In genomic region chr11:102592634-102593581, GRCh38 we compare ENCODE assay signal across 9 cellular contexts. TPM values are rescaled to one million over a fixed set of nuclear protein-coding genes. Genes with fewer than 3 reads are reported as not detected.
A peak's percentile ranks its signal among the peaks of the same experiment; 100 is the strongest.
DNase-seq lines count a peak whose midpoint lies in the region; TF ChIP-seq lines count a peak whose summit lies in the region.
"Had no signal": no experiment of that assay in that cellular context is flagged by ENCODE, and none has a peak within 500 bp of the region (broad histone marks: within the 10 kb centered on the region; RNA-seq: fewer than 3 reads in every experiment).

No MANE protein-coding gene starts in this region.

- intact Hi-C loops in spleen (cut with DNase I; ENCODE audit: low total_unique reads), result no loop called here

- no peak overlapping the region for H3K9ac ChIP-seq in MM.1S (ENCODE audit: low read length)

- H3K4me2 ChIP-seq in MM.1S (ENCODE audit: low read depth, low read length), result no peak overlapping the region

- no peak for TF ChIP-seq POLR2A in spleen (IDR thresholded peaks at IDR 0.05)

- H4K20me1 ChIP-seq in MM.1S (ENCODE audit: insufficient read depth, low read length), result no peaks in the 10 kb centered on the region

- no peaks in the 10 kb centered on the region for H3F3A ChIP-seq in MM.1S (ENCODE audit: insufficient read depth, low read length)

- WGBS in spleen, 5 donors, result 81 to 91% (median 87%) methylated on average over 11 of the region's 11 CpGs

- H3K36me3 ChIP-seq in MM.1S (replicated peaks; ENCODE audit: insufficient read depth, low read length) (no peaks in the 10 kb centered on the region), spleen (no peaks in the 10 kb centered on the region)

- H3K27me3 ChIP-seq in MM.1S (replicated peaks; ENCODE audit: insufficient read depth, low read length), result no peaks in the 10 kb centered on the region
- H3K27me3 ChIP-seq in spleen (replicated peaks in 1 of 7), result no peaks in the 10 kb centered on the region

- no peak overlapping the region for H2AFZ ChIP-seq in MM.1S (ENCODE audit: low read length)

- H3K9me2 ChIP-seq in MM.1S (replicated peaks; ENCODE audit: insufficient read depth, low read length), result no peaks in the 10 kb centered on the region

- peak; percentile 62 for TF ChIP-seq CTCF in MM.1S (IDR thresholded peaks at IDR 0.05; ENCODE audit: low read length)
- peak in 7 of 11 experiments; percentile 1 to 48 (median 33) for TF ChIP-seq CTCF in spleen (IDR thresholded peaks at IDR 0.05 in 8 of 11, conservative IDR thresholded peaks at IDR 0.05 in 3 of 11)

- H3K79me2 ChIP-seq in MM.1S (ENCODE audit: low read length), result no peaks in the 10 kb centered on the region

- no peaks in the 10 kb centered on the region for H3K9me3 ChIP-seq in MM.1S (replicated peaks; ENCODE audit: insufficient read depth, low read length)
- peaks cover 0 to 3% (median 0%) of the 10 kb centered on the region in 8 donors for H3K9me3 ChIP-seq in spleen

- H3K4me3 ChIP-seq in MM.1S (ENCODE audit: low read length), result no peak overlapping the region
- no peak overlapping the region for H3K4me3 ChIP-seq in spleen

- H3K4me1 ChIP-seq in MM.1S (ENCODE audit: low read length) (no peaks in the 10 kb centered on the region), spleen (peaks cover 0 to 12% (median 0%) of the 10 kb centered on the region in 6 donors)

- DNase-seq in SKM-1 (lab: John Stamatoyannopoulos, UW; ENCODE audit: unreplicated experiment) (peak; percentile 12), SKM-1 treated with dmso at 0.1 percent for 144 hours (lab: John Stamatoyannopoulos, UW; ENCODE audit: unreplicated experiment) (no peak), MM.1S (peak; percentile 15), dermis blood vessel endothelial cell (peak; percentile 68), spleen (no peak), cerebellum (ENCODE audit: low spot score) (no peak), amygdala (lab: John Stamatoyannopoulos, UW) (no peak), C1 segment of cervical spinal cord (lab: John Stamatoyannopoulos, UW) (no peak)

- no peak overlapping the region for H3K27ac ChIP-seq in MM.1S (ENCODE audit: low read length)
- no peak overlapping the region for H3K27ac ChIP-seq in spleen

RNA-seq across cellular contexts. Expression of gene MMP20, which starts 32.2 kb away (rescaled TPM):
- total RNA-seq in dermis blood vessel endothelial cell, result not detected in 2 replicates
- not detected for total RNA-seq in spleen
- under 1 TPM in 1 of 3 donors, not detected in 2; 0.11 TPM for polyA plus RNA-seq in spleen
- total RNA-seq in cerebellum, result not detected
- total RNA-seq: urinary bladder had no signal
- polyA plus RNA-seq: urinary bladder had no signal

Comparison
In these comparisons a context has a peak if more than half of its experiments do, and no peak if none do; other contexts are left out.
1. DNase-seq: peak in SKM-1 (single experiment), MM.1S (single experiment) and dermis blood vessel endothelial cell (single experiment); none in SKM-1 treated with dmso at 0.1 percent for 144 hours (single experiment), spleen (single experiment), cerebellum (single experiment), amygdala (0 of 56) and C1 segment of cervical spinal cord (0 of 14).